Comparison of ENCODE assay signal across 9 cellular contexts in genomic region chr3:40718681-40719080, GRCh38.
DNase-seq lines count a peak whose midpoint lies in the region; ATAC-seq and TF ChIP-seq lines count a peak whose summit lies in the region.
"Had no signal": no experiment of that assay in that cellular context is flagged by ENCODE, and none has a peak within 500 bp of the region (broad histone marks: within the 10 kb centered on the region; RNA-seq: fewer than 3 reads in every experiment).

No MANE protein-coding gene starts in this region.

- DNase-seq in GM13977 (ENCODE audit: low spot score): peak; percentile 64
- DNase-seq in SKM-1 treated with dmso at 0.1 percent for 144 hours (lab: John Stamatoyannopoulos, UW; ENCODE audit: unreplicated experiment): peak; percentile 73
- DNase-seq in SW 1271 (lab: John Stamatoyannopoulos, UW): no peak
- no peak for DNase-seq in UCSD-AML1 (lab: John Stamatoyannopoulos, UW; ENCODE audit: unreplicated experiment)
- no peak for DNase-seq in activated naive CD4-positive, alpha-beta T cell (lab: John Stamatoyannopoulos, UW)
- no peak for DNase-seq in DMS79 (lab: John Stamatoyannopoulos, UW)
- DNase-seq: COR-L47 had no signal

- peak; percentile 86 for ATAC-seq in GM21367 (IDR thresholded peaks at IDR 0.05; ENCODE audit: unreplicated experiment)
- peak; percentile 93 for ATAC-seq in HG03135 (IDR thresholded peaks at IDR 0.05; ENCODE audit: unreplicated experiment)

- in situ Hi-C loops in GM13977 (cut with MboI; ENCODE audit: low pct_unique_long_range_greater_than_20kb, low sequenced_read_pairs, unreplicated experiment): no loop called here

- no peak for TF ChIP-seq CTCF in GM13977 (IDR thresholded peaks at IDR 0.05; ENCODE audit: extremely low read depth, insufficient read depth, missing control alignments)

Comparison
In these comparisons a context has a peak if more than half of its experiments do, and no peak if none do; other contexts are left out.
1. DNase-seq: peak in GM13977 (single experiment) and SKM-1 treated with dmso at 0.1 percent for 144 hours (single experiment); none in SW 1271 (0 of 2), UCSD-AML1 (single experiment), activated naive CD4-positive, alpha-beta T cell (0 of 4) and DMS79 (single experiment).